9 cellular contexts compared by ENCODE assay signal in the genomic region with DNA sequence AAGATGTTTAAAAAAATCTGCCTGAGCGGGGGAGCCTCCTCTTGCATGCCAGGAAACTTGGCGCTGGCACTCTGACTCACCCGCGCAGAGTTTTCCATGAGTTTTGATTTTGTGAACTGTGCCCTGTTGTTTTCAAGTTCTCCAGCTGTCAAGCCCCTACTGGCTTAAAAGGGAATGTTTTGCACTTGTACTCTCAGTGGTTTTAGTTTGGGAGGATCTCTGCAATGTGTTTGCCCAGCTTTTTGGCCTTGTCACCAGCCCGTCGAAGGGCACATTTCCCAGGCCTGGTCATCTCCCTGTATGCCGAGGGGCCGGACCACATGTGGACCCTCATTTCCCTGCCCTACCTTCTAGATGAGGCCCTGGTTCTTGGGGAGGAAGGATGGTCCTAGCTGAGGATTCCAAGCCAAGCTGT. TPM values are rescaled to one million over a fixed set of nuclear protein-coding genes. Genes with fewer than 3 reads are reported as not detected.
DNase-seq lines count a peak whose midpoint lies in the region; ATAC-seq, FAIRE-seq and TF ChIP-seq lines count a peak whose summit lies in the region.
"Had no signal": no experiment of that assay in that cellular context is flagged by ENCODE, and none has a peak within 500 bp of the region (broad histone marks: within the 10 kb centered on the region; RNA-seq: fewer than 3 reads in every experiment).

No MANE protein-coding gene starts in this region.

- peak; percentile 6 for DNase-seq in CD1c-positive myeloid dendritic cell (ENCODE audit: extremely low spot score)
- peak; percentile 32 for DNase-seq in NCI-H2171 treated with DMSO at 0.1 percent for 48 hours (lab: John Stamatoyannopoulos, UW)
- DNase-seq in endothelial cell of umbilical vein (ENCODE audit: low read depth, low spot score): peak; percentile 92
- DNase-seq in anterior cingulate cortex (lab: John Stamatoyannopoulos, UW): no peak
- no peak for DNase-seq in activated naive CD4-positive, alpha-beta T cell treated with anti-CD3 and anti-CD28 coated beads, Interleukin-2, amount 10 ng/mL, durations not matched to agents 7 days and 5 days
- no peak for DNase-seq in T-helper 17 cell

- H3K79me2 ChIP-seq in endothelial cell of umbilical vein (ENCODE audit: control insufficient read depth, insufficient read depth, low read length): no peaks in the 10 kb centered on the region

- H3K9ac ChIP-seq in endothelial cell of umbilical vein (replicated peaks; ENCODE audit: extremely low read depth, insufficient read depth, low read length): no peak overlapping the region

- H3K4me3 ChIP-seq in endothelial cell of umbilical vein (replicated peaks in 1 of 3; ENCODE audit: insufficient read depth in 1 of 3, low read depth in 1 of 3, low read length in 3 of 3): no peak overlapping the region

- no peak for TF ChIP-seq POLR2A in endothelial cell of umbilical vein (IDR thresholded peaks at IDR 0.05; ENCODE audit: low read depth, low read length)

- H3K9me3 ChIP-seq in endothelial cell of umbilical vein (replicated peaks; ENCODE audit: control insufficient read depth, insufficient read depth, low read length): no peaks in the 10 kb centered on the region
- H3K9me3 ChIP-seq in T-helper 17 cell (ENCODE audit: control insufficient read depth, low read length, poor library complexity, severe bottlenecking): no peaks in the 10 kb centered on the region

- peak; percentile 91 for FAIRE-seq in endothelial cell of umbilical vein (lab: Jason Lieb, UNC)

- ATAC-seq in GM18873 (IDR thresholded peaks at IDR 0.05; ENCODE audit: low FRiP score, unreplicated experiment) (no peak), T-helper 17 cell (no peak)

- H3K4me1 Mint-ChIP-seq in nephron (peaks cover 35% of the 10 kb centered on the region), T-helper 17 cell (no peaks in the 10 kb centered on the region)
- H3K4me1 Mint-ChIP-seq in activated naive CD4-positive, alpha-beta T cell treated with anti-CD3 and anti-CD28 coated beads, Interleukin-2, amount 10 ng/mL, durations not matched to agents 7 days and 5 days: no peaks in the 10 kb centered on the region

- H3K4me3 Mint-ChIP-seq in nephron: peak overlapping the region in 2 of 3 experiments; percentile 33 to 40
- no peak overlapping the region for H3K4me3 Mint-ChIP-seq in activated naive CD4-positive, alpha-beta T cell treated with anti-CD3 and anti-CD28 coated beads, Interleukin-2, amount 10 ng/mL, durations not matched to agents 7 days and 5 days
- H3K4me3 Mint-ChIP-seq in T-helper 17 cell: no peak overlapping the region
- H3K4me3 Mint-ChIP-seq: activated naive CD8-positive, alpha-beta T cell had no signal

- no peaks in the 10 kb centered on the region for H4K20me1 ChIP-seq in endothelial cell of umbilical vein (replicated peaks; ENCODE audit: control insufficient read depth, extremely low read depth, insufficient read depth, low read length)

- no peak overlapping the region for H3K27ac ChIP-seq in endothelial cell of umbilical vein (ENCODE audit: insufficient read depth, low read depth, low read length)

- no peaks in the 10 kb centered on the region for H3K9me3 Mint-ChIP-seq in nephron
- no peaks in the 10 kb centered on the region for H3K9me3 Mint-ChIP-seq in activated naive CD4-positive, alpha-beta T cell treated with anti-CD3 and anti-CD28 coated beads, Interleukin-2, amount 10 ng/mL, durations not matched to agents 7 days and 5 days

- H3K9me1 ChIP-seq in endothelial cell of umbilical vein (replicated peaks; ENCODE audit: control insufficient read depth, extremely low read depth, insufficient read depth, low read length): no peaks in the 10 kb centered on the region

- H3K27me3 Mint-ChIP-seq in nephron (ENCODE audit: low read depth): peaks cover 17% of the 10 kb centered on the region
- H3K27me3 Mint-ChIP-seq in activated naive CD4-positive, alpha-beta T cell treated with anti-CD3 and anti-CD28 coated beads, Interleukin-2, amount 10 ng/mL, durations not matched to agents 7 days and 5 days: peaks cover 29% of the 10 kb centered on the region
- H3K27me3 Mint-ChIP-seq in T-helper 17 cell: peaks cover 27% of the 10 kb centered on the region

- POLR2A ChIA-PET in endothelial cell of umbilical vein (lab: Charles Lee): no interaction called here

- no peaks in the 10 kb centered on the region for H3K36me3 Mint-ChIP-seq in nephron (ENCODE audit: low read depth)
- no peaks in the 10 kb centered on the region for H3K36me3 Mint-ChIP-seq in activated naive CD4-positive, alpha-beta T cell treated with anti-CD3 and anti-CD28 coated beads, Interleukin-2, amount 10 ng/mL, durations not matched to agents 7 days and 5 days
- H3K36me3 Mint-ChIP-seq in T-helper 17 cell (ENCODE audit: low read depth): peaks cover 5% of the 10 kb centered on the region
- H3K36me3 Mint-ChIP-seq: activated naive CD8-positive, alpha-beta T cell had no signal

- H3K27ac Mint-ChIP-seq in nephron: peak overlapping the region; percentile 91 to 97 (median 94)
- no peak overlapping the region for H3K27ac Mint-ChIP-seq in activated naive CD4-positive, alpha-beta T cell treated with anti-CD3 and anti-CD28 coated beads, Interleukin-2, amount 10 ng/mL, durations not matched to agents 7 days and 5 days
- no peak overlapping the region for H3K27ac Mint-ChIP-seq in T-helper 17 cell
- H3K27ac Mint-ChIP-seq: activated naive CD8-positive, alpha-beta T cell had no signal

- no peaks in the 10 kb centered on the region for H3K27me3 ChIP-seq in endothelial cell of umbilical vein (ENCODE audit: control insufficient read depth in 2 of 2, insufficient read depth in 2 of 2, low read length in 2 of 2)

- TF ChIP-seq CTCF in endothelial cell of umbilical vein (IDR thresholded peaks at IDR 0.05; ENCODE audit: extremely low read depth in 1 of 2, insufficient read depth in 1 of 2, low read depth in 1 of 2, low read length in 2 of 2): peak; percentile 52 to 62
- peak; percentile 39 to 54 (median 45) for TF ChIP-seq CTCF in nephron (IDR thresholded peaks at IDR 0.05; ENCODE audit: unreplicated experiment in 3 of 3)

- no peaks in the 10 kb centered on the region for H3K36me3 ChIP-seq in endothelial cell of umbilical vein (ENCODE audit: control insufficient read depth in 2 of 2, extremely low read depth in 1 of 2, insufficient read depth in 2 of 2, low read length in 2 of 2)

- dilution Hi-C loops in endothelial cell of umbilical vein (cut with MboI; ENCODE audit: extremely low pct_ligation_motif_present, low sequenced_read_pairs): no loop called here

- intact Hi-C loops in endothelial cell of umbilical vein (cut with micrococcal nuclease): no loop called here

- peak overlapping the region; percentile 31 for H2AFZ ChIP-seq in endothelial cell of umbilical vein (ENCODE audit: low read depth, low read length)

- H3K4me2 ChIP-seq in endothelial cell of umbilical vein (ENCODE audit: insufficient read depth, low read length): no peak overlapping the region

- H3K4me1 ChIP-seq in endothelial cell of umbilical vein (ENCODE audit: control insufficient read depth, extremely low read depth, insufficient read depth, low read length): peaks cover 4% of the 10 kb centered on the region

- no TSS peak for BruUV-seq in endothelial cell of umbilical vein (replicated peaks; lab: Mats Ljungman, UMichigan)

- CTCF ChIA-PET in endothelial cell of umbilical vein (lab: Charles Lee): interaction anchor here (1.0 to 1.5 kb wide), 5 partner anchors 12 to 669 kb away, joined by 3 to 5 read pairs (median 3); a partner anchor contains a TSS
- CTCF ChIA-PET in activated naive CD4-positive, alpha-beta T cell treated with anti-CD3 and anti-CD28 coated beads, Interleukin-2, amount 10 ng/mL, durations not matched to agents 7 days and 5 days (lab: Charles Lee): no interaction called here

TF ChIP-seq in endothelial cell of umbilical vein, 7 proteins besides CTCF, POLR2A, EP300 and RAD21 (continues in another document):
- TF ChIP-seq JUN (IDR thresholded peaks at IDR 0.05; ENCODE audit: borderline replicate concordance, insufficient read depth, insufficient read length, low read depth) (peak; percentile 35), MYC (IDR thresholded peaks at IDR 0.05; ENCODE audit: low read depth, low read length) (no peak), FOS (IDR thresholded peaks at IDR 0.05; ENCODE audit: borderline replicate concordance, insufficient read depth, low read length) (peak; percentile 51)
- TF ChIP-seq, protein P1, sequence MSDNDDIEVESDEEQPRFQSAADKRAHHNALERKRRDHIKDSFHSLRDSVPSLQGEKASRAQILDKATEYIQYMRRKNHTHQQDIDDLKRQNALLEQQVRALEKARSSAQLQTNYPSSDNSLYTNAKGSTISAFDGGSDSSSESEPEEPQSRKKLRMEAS (IDR thresholded peaks at IDR 0.05; ENCODE audit: insufficient read depth, insufficient read length): no peak

RNA-seq across cellular contexts. Expression of a gene that starts 12.2 kb away (rescaled TPM):
- total RNA-seq in endothelial cell of umbilical vein: not detected in 2 replicates
- polyA plus RNA-seq in endothelial cell of umbilical vein: not detected in 2 replicates
- not detected in 2 replicates for polyA plus RNA-seq in endothelial cell of umbilical vein (2011; cell fraction: cytosol; rRNA removed)
- polyA plus RNA-seq in endothelial cell of umbilical vein (2011; cell fraction: nucleus; rRNA removed): not detected in 2 replicates
- polyA plus RNA-seq in endothelial cell of umbilical vein (2012): not detected in 2 replicates
- polyA minus RNA-seq in endothelial cell of umbilical vein: not detected in 2 replicates
- not detected for polyA minus RNA-seq in endothelial cell of umbilical vein (2011; cell fraction: cytosol; rRNA and poly(A)+ RNA removed)
- polyA minus RNA-seq in endothelial cell of umbilical vein (2011; cell fraction: nucleus; rRNA and poly(A)+ RNA removed): not detected in 2 replicates
- not detected for total RNA-seq in T-helper 17 cell

RNA-seq across cellular contexts. Expression of a gene that starts 20.1 kb away (rescaled TPM):
- total RNA-seq in endothelial cell of umbilical vein (not detected in 2 replicates), T-helper 17 cell (not detected)
- not detected in 2 replicates for polyA plus RNA-seq in endothelial cell of umbilical vein
- polyA plus RNA-seq in endothelial cell of umbilical vein (2011; cell fraction: cytosol; rRNA removed): not detected in 2 replicates
- polyA plus RNA-seq in endothelial cell of umbilical vein (2011; cell fraction: nucleus; rRNA removed): not detected in 2 replicates
- not detected in 2 replicates for polyA plus RNA-seq in endothelial cell of umbilical vein (2012)
- polyA minus RNA-seq in endothelial cell of umbilical vein: not detected in 2 replicates
- not detected for polyA minus RNA-seq in endothelial cell of umbilical vein (2011; cell fraction: cytosol; rRNA and poly(A)+ RNA removed)
- polyA minus RNA-seq in endothelial cell of umbilical vein (2011; cell fraction: nucleus; rRNA and poly(A)+ RNA removed): not detected in 2 replicates

RNA-seq across cellular contexts. Expression of a gene that starts 47.9 kb away (rescaled TPM):
- 13.4 and 15.2 TPM in 2 replicates for total RNA-seq in endothelial cell of umbilical vein
- polyA plus RNA-seq in endothelial cell of umbilical vein: 9.2 and 10.3 TPM in 2 replicates
- polyA plus RNA-seq in endothelial cell of umbilical vein (2011; cell fraction: cytosol; rRNA removed): 5.6 and 6.1 TPM in 2 replicates
- polyA plus RNA-seq in endothelial cell of umbilical vein (2011; cell fraction: nucleus; rRNA removed): 47.7 and 48.0 TPM in 2 replicates
- polyA plus RNA-seq in endothelial cell of umbilical vein (2012): 8.7 and 9.1 TPM in 2 replicates
- 15.6 and 17.7 TPM in 2 replicates for polyA minus RNA-seq in endothelial cell of umbilical vein
- 6.8 TPM for polyA minus RNA-seq in endothelial cell of umbilical vein (2011; cell fraction: cytosol; rRNA and poly(A)+ RNA removed)
- polyA minus RNA-seq in endothelial cell of umbilical vein (2011; cell fraction: nucleus; rRNA and poly(A)+ RNA removed): 16.3 and 19.4 TPM in 2 replicates
- total RNA-seq in T-helper 17 cell: 10 to 100 TPM in 1 of 2 donors, 1 to 10 TPM in 1; 9.1 to 16.4 TPM

Comparison
In these comparisons a context has a peak if more than half of its experiments do, and no peak if none do; other contexts are left out.
1. DNase-seq: peak in CD1c-positive myeloid dendritic cell (single experiment), NCI-H2171 treated with DMSO at 0.1 percent for 48 hours (single experiment) and endothelial cell of umbilical vein (single experiment); none in anterior cingulate cortex (0 of 58), activated naive CD4-positive, alpha-beta T cell treated with anti-CD3 and anti-CD28 coated beads, Interleukin-2, amount 10 ng/mL, durations not matched to agents 7 days and 5 days (single experiment) and T-helper 17 cell (0 of 3).
2. H3K27ac Mint-ChIP-seq: peak in nephron (3 of 3); none in activated naive CD4-positive, alpha-beta T cell treated with anti-CD3 and anti-CD28 coated beads, Interleukin-2, amount 10 ng/mL, durations not matched to agents 7 days and 5 days (single experiment) and T-helper 17 cell (single experiment).
3. H3K4me3 Mint-ChIP-seq: peak in nephron (2 of 3); none in activated naive CD4-positive, alpha-beta T cell treated with anti-CD3 and anti-CD28 coated beads, Interleukin-2, amount 10 ng/mL, durations not matched to agents 7 days and 5 days (single experiment) and T-helper 17 cell (single experiment).